Comparison of ENCODE assay signal across 1 cellular context in genomic region chr11:70129051-70129592, GRCh38.
TF ChIP-seq lines count a peak whose summit lies in the region.

No MANE protein-coding gene starts in this region.

TF ChIP-seq in H1, 55 proteins besides CTCF, POLR2A, EP300 and RAD21:
- TF ChIP-seq BCL11A (IDR thresholded peaks at IDR 0.05; ENCODE audit: low read depth in 2 of 2, low read length in 2 of 2) (no peak), BRCA1 (IDR thresholded peaks at IDR 0.05; ENCODE audit: low read depth, low read length) (no peak), MAX (IDR thresholded peaks at IDR 0.05) (peak; percentile 48; the same call in 1 of the 2 replicates), EZH2 (IDR thresholded peaks at IDR 0.05; ENCODE audit: low read depth, low read length, severe bottlenecking) (no peak), NANOG (IDR thresholded peaks at IDR 0.05; ENCODE audit: insufficient read depth, low read depth, low read length, poor library complexity, severe bottlenecking) (no peak), RNF2 (IDR thresholded peaks at IDR 0.05; ENCODE audit: borderline replicate concordance, low read depth, low read length, missing control alignments, poor library complexity, severe bottlenecking) (no peak), KDM1A (IDR thresholded peaks at IDR 0.05; ENCODE audit: borderline replicate concordance, low read length) (peak; percentile 87; the same call in 1 of the 2 replicates), RXRA (IDR thresholded peaks at IDR 0.05; ENCODE audit: insufficient read depth, low read depth, low read length) (no peak), JUND (IDR thresholded peaks at IDR 0.05; ENCODE audit: low read length) (no peak), CEBPB (IDR thresholded peaks at IDR 0.05; ENCODE audit: low read depth, low read length) (peak; percentile 77), SIX5 (IDR thresholded peaks at IDR 0.05; ENCODE audit: low read depth, low read length) (no peak)
